Comparison of ENCODE assay signal across 1 cellular context in the genomic region with DNA sequence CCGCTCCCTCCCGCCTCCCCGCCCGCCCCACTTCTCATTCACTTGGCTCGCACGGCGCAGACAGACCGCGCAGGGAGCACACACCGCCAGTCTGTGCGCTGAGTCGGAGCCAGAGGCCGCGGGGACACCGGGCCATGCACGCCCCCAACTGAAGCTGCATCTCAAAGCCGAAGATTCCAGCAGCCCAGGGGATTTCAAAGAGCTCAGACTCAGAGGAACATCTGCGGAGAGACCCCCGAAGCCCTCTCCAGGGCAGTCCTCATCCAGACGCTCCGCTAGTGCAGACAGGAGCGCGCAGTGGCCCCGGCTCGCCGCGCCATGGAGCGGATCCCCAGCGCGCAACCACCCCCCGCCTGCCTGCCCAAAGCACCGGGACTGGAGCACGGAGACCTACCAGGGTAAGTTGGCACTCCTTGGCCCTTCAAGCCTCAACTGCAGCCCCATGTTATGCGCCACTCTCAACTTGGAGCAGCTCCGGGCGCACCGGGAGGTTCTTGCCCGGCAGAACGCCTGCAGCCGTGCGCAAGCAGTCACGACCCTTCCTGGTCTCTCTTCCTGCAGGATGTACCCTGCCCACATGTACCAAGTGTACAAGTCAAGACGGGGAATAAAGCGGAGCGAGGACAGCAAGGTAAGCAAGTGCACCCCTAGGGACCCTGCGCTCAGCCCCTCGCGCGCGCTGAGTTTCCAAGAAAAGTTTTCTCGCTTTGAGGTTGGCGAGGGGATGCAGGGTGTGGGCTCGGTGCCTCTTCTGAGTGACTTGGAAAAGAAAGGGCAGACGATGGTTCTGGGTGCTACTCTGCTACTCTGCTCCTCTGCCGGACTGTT.
TF ChIP-seq lines count a peak whose summit lies in the region.

A gene (plus strand): TSS at position 37 of the 828 bp plus-strand sequence. CDS start 282 bp downstream, at position 319.

TF ChIP-seq in HepG2, 621 proteins besides CTCF, POLR2A, EP300 and RAD21 (continued from another document and continues in another):
- TF ChIP-seq, protein P1, sequence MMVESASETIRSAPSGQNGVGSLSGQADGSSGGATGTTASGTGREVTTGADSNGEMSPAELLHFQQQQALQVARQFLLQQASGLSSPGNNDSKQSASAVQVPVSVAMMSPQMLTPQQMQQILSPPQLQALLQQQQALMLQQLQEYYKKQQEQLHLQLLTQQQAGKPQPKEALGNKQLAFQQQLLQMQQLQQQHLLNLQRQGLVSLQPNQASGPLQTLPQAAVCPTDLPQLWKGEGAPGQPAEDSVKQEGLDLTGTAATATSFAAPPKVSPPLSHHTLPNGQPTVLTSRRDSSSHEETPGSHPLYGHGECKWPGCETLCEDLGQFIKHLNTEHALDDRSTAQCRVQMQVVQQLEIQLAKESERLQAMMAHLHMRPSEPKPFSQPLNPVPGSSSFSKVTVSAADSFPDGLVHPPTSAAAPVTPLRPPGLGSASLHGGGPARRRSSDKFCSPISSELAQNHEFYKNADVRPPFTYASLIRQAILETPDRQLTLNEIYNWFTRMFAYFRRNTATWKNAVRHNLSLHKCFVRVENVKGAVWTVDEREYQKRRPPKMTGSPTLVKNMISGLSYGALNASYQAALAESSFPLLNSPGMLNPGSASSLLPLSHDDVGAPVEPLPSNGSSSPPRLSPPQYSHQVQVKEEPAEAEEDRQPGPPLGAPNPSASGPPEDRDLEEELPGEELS (CRISPR knock-in tag; IDR thresholded peaks at IDR 0.05), result peak; percentile 30; the same call in 1 of the 2 replicates
- TF ChIP-seq SIX4 (CRISPR knock-in tag; IDR thresholded peaks at IDR 0.05), result no peak
- peak; percentile 74 for TF ChIP-seq HOXA5 (CRISPR knock-in tag; IDR thresholded peaks at IDR 0.05)
- TF ChIP-seq, protein P2, sequence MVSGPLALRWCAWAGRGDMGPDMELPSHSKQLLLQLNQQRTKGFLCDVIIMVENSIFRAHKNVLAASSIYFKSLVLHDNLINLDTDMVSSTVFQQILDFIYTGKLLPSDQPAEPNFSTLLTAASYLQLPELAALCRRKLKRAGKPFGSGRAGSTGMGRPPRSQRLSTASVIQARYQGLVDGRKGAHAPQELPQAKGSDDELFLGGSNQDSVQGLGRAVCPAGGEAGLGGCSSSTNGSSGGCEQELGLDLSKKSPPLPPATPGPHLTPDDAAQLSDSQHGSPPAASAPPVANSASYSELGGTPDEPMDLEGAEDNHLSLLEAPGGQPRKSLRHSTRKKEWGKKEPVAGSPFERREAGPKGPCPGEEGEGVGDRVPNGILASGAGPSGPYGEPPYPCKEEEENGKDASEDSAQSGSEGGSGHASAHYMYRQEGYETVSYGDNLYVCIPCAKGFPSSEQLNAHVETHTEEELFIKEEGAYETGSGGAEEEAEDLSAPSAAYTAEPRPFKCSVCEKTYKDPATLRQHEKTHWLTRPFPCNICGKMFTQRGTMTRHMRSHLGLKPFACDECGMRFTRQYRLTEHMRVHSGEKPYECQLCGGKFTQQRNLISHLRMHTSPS (CRISPR knock-in tag; IDR thresholded peaks at IDR 0.05; ENCODE audit: low read depth), result no peak
- TF ChIP-seq, protein P3, sequence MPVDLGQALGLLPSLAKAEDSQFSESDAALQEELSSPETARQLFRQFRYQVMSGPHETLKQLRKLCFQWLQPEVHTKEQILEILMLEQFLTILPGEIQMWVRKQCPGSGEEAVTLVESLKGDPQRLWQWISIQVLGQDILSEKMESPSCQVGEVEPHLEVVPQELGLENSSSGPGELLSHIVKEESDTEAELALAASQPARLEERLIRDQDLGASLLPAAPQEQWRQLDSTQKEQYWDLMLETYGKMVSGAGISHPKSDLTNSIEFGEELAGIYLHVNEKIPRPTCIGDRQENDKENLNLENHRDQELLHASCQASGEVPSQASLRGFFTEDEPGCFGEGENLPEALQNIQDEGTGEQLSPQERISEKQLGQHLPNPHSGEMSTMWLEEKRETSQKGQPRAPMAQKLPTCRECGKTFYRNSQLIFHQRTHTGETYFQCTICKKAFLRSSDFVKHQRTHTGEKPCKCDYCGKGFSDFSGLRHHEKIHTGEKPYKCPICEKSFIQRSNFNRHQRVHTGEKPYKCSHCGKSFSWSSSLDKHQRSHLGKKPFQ (CRISPR knock-in tag; IDR thresholded peaks at IDR 0.05; ENCODE audit: insufficient replicate concordance), result no peak
- TF ChIP-seq PITX1 (CRISPR knock-in tag; IDR thresholded peaks at IDR 0.05), result 0 out of 2 replicates have a peak, but pooled peaks have one; percentile 4
- TF ChIP-seq FOXA3 (CRISPR knock-in tag; IDR thresholded peaks at IDR 0.05), result peak; percentile 23; the same call in 1 of the 2 replicates
- peak; percentile 65; the same call in 1 of the 2 replicates for TF ChIP-seq MIER3 (CRISPR knock-in tag; IDR thresholded peaks at IDR 0.05; ENCODE audit: borderline replicate concordance)
- TF ChIP-seq, protein P4, sequence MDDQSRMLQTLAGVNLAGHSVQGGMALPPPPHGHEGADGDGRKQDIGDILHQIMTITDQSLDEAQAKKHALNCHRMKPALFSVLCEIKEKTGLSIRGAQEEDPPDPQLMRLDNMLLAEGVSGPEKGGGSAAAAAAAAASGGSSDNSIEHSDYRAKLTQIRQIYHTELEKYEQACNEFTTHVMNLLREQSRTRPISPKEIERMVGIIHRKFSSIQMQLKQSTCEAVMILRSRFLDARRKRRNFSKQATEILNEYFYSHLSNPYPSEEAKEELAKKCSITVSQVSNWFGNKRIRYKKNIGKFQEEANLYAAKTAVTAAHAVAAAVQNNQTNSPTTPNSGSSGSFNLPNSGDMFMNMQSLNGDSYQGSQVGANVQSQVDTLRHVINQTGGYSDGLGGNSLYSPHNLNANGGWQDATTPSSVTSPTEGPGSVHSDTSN (CRISPR knock-in tag; IDR thresholded peaks at IDR 0.05; ENCODE audit: borderline replicate concordance), result peak; percentile 82; the same call in 1 of the 2 replicates
- no peak for TF ChIP-seq STAT5B (CRISPR knock-in tag; IDR thresholded peaks at IDR 0.05)
- 0 out of 2 replicates have a peak, but pooled peaks have one; percentile 44 for TF ChIP-seq ZMAT3 (CRISPR knock-in tag; conservative IDR thresholded peaks at IDR 0.05)
- peak; percentile 92 for TF ChIP-seq ZNF501 (CRISPR knock-in tag; IDR thresholded peaks at IDR 0.05)
- TF ChIP-seq, protein P5, sequence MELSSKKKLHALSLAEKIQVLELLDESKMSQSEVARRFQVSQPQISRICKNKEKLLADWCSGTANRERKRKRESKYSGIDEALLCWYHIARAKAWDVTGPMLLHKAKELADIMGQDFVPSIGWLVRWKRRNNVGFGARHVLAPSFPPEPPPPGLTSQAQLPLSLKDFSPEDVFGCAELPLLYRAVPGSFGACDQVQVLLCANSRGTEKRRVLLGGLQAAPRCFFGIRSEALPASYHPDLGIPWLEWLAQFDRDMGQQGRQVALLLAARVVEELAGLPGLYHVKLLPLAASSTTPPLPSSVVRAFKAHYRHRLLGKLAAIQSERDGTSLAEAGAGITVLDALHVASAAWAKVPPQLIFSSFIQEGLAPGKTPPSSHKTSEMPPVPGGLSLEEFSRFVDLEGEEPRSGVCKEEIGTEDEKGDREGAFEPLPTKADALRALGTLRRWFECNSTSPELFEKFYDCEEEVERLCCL (CRISPR knock-in tag; IDR thresholded peaks at IDR 0.05; ENCODE audit: borderline replicate concordance), result 0 out of 2 replicates have a peak, but pooled peaks have one; percentile 14
- no peak for TF ChIP-seq ZNF552 (CRISPR knock-in tag; IDR thresholded peaks at IDR 0.05; ENCODE audit: borderline replicate concordance)
- no peak for TF ChIP-seq NR2F6 (IDR thresholded peaks at IDR 0.05)
- peak; percentile 23; the same call in 1 of the 2 replicates for TF ChIP-seq NR2F6 (CRISPR knock-in tag; IDR thresholded peaks at IDR 0.05)
- TF ChIP-seq ZNF530 (CRISPR knock-in tag; IDR thresholded peaks at IDR 0.05; ENCODE audit: low read depth), result 0 out of 2 replicates have a peak, but pooled peaks have one; percentile 54
- TF ChIP-seq ZNF17 (CRISPR knock-in tag; IDR thresholded peaks at IDR 0.05), result no peak
- TF ChIP-seq, protein P6, sequence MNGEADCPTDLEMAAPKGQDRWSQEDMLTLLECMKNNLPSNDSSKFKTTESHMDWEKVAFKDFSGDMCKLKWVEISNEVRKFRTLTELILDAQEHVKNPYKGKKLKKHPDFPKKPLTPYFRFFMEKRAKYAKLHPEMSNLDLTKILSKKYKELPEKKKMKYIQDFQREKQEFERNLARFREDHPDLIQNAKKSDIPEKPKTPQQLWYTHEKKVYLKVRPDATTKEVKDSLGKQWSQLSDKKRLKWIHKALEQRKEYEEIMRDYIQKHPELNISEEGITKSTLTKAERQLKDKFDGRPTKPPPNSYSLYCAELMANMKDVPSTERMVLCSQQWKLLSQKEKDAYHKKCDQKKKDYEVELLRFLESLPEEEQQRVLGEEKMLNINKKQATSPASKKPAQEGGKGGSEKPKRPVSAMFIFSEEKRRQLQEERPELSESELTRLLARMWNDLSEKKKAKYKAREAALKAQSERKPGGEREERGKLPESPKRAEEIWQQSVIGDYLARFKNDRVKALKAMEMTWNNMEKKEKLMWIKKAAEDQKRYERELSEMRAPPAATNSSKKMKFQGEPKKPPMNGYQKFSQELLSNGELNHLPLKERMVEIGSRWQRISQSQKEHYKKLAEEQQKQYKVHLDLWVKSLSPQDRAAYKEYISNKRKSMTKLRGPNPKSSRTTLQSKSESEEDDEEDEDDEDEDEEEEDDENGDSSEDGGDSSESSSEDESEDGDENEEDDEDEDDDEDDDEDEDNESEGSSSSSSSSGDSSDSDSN (CRISPR knock-in tag; IDR thresholded peaks at IDR 0.05), result peak; percentile 62; the same call in 1 of the 2 replicates
- TF ChIP-seq ZNF550 (CRISPR knock-in tag; IDR thresholded peaks at IDR 0.05; ENCODE audit: borderline replicate concordance), result 0 out of 2 replicates have a peak, but pooled peaks have one; percentile 39
- peak; percentile 42 for TF ChIP-seq PHF8 (CRISPR knock-in tag; IDR thresholded peaks at IDR 0.05)
- peak; percentile 46 for TF ChIP-seq ZNF777 (CRISPR knock-in tag; IDR thresholded peaks at IDR 0.05)
- no peak for TF ChIP-seq SNAPC2 (CRISPR knock-in tag; IDR thresholded peaks at IDR 0.05)
- TF ChIP-seq, protein P7, sequence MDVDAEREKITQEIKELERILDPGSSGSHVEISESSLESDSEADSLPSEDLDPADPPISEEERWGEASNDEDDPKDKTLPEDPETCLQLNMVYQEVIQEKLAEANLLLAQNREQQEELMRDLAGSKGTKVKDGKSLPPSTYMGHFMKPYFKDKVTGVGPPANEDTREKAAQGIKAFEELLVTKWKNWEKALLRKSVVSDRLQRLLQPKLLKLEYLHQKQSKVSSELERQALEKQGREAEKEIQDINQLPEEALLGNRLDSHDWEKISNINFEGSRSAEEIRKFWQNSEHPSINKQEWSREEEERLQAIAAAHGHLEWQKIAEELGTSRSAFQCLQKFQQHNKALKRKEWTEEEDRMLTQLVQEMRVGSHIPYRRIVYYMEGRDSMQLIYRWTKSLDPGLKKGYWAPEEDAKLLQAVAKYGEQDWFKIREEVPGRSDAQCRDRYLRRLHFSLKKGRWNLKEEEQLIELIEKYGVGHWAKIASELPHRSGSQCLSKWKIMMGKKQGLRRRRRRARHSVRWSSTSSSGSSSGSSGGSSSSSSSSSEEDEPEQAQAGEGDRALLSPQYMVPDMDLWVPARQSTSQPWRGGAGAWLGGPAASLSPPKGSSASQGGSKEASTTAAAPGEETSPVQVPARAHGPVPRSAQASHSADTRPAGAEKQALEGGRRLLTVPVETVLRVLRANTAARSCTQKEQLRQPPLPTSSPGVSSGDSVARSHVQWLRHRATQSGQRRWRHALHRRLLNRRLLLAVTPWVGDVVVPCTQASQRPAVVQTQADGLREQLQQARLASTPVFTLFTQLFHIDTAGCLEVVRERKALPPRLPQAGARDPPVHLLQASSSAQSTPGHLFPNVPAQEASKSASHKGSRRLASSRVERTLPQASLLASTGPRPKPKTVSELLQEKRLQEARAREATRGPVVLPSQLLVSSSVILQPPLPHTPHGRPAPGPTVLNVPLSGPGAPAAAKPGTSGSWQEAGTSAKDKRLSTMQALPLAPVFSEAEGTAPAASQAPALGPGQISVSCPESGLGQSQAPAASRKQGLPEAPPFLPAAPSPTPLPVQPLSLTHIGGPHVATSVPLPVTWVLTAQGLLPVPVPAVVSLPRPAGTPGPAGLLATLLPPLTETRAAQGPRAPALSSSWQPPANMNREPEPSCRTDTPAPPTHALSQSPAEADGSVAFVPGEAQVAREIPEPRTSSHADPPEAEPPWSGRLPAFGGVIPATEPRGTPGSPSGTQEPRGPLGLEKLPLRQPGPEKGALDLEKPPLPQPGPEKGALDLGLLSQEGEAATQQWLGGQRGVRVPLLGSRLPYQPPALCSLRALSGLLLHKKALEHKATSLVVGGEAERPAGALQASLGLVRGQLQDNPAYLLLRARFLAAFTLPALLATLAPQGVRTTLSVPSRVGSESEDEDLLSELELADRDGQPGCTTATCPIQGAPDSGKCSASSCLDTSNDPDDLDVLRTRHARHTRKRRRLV (CRISPR knock-in tag; IDR thresholded peaks at IDR 0.05), result 0 out of 2 replicates have a peak, but pooled peaks have one; percentile 31
- TF ChIP-seq, protein P8, sequence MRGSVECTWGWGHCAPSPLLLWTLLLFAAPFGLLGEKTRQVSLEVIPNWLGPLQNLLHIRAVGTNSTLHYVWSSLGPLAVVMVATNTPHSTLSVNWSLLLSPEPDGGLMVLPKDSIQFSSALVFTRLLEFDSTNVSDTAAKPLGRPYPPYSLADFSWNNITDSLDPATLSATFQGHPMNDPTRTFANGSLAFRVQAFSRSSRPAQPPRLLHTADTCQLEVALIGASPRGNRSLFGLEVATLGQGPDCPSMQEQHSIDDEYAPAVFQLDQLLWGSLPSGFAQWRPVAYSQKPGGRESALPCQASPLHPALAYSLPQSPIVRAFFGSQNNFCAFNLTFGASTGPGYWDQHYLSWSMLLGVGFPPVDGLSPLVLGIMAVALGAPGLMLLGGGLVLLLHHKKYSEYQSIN (CRISPR knock-in tag; IDR thresholded peaks at IDR 0.05; ENCODE audit: borderline replicate concordance), result no peak
- TF ChIP-seq, protein P9, sequence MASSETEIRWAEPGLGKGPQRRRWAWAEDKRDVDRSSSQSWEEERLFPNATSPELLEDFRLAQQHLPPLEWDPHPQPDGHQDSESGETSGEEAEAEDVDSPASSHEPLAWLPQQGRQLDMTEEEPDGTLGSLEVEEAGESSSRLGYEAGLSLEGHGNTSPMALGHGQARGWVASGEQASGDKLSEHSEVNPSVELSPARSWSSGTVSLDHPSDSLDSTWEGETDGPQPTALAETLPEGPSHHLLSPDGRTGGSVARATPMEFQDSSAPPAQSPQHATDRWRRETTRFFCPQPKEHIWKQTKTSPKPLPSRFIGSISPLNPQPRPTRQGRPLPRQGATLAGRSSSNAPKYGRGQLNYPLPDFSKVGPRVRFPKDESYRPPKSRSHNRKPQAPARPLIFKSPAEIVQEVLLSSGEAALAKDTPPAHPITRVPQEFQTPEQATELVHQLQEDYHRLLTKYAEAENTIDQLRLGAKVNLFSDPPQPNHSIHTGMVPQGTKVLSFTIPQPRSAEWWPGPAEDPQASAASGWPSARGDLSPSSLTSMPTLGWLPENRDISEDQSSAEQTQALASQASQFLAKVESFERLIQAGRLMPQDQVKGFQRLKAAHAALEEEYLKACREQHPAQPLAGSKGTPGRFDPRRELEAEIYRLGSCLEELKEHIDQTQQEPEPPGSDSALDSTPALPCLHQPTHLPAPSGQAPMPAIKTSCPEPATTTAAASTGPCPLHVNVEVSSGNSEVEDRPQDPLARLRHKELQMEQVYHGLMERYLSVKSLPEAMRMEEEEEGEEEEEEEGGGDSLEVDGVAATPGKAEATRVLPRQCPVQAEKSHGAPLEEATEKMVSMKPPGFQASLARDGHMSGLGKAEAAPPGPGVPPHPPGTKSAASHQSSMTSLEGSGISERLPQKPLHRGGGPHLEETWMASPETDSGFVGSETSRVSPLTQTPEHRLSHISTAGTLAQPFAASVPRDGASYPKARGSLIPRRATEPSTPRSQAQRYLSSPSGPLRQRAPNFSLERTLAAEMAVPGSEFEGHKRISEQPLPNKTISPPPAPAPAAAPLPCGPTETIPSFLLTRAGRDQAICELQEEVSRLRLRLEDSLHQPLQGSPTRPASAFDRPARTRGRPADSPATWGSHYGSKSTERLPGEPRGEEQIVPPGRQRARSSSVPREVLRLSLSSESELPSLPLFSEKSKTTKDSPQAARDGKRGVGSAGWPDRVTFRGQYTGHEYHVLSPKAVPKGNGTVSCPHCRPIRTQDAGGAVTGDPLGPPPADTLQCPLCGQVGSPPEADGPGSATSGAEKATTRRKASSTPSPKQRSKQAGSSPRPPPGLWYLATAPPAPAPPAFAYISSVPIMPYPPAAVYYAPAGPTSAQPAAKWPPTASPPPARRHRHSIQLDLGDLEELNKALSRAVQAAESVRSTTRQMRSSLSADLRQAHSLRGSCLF (CRISPR knock-in tag; IDR thresholded peaks at IDR 0.05; ENCODE audit: borderline replicate concordance), result 0 out of 2 replicates have a peak, but pooled peaks have one; percentile 24
